1 cellular context compared by ENCODE assay signal in the genomic region with DNA sequence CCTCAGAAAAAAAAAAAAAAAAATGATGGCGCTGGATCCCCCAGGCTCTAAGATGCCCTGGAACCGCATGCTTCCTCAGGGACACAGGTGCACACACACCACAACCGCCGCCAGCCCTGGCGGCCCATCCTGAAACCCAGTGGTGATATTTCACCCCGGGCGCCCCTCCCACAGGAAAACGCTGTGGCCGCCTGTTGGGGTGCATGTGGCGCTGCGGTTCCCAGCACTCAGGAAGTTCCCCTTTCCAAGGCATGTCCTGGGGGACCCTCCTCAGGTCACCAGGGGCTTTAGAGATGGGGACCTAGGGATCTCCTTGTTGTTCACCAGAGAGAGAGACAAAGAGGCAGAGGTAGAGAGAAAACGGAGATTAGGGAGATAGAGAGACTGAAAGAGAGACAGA.
A peak's percentile ranks its signal among the peaks of the same experiment; 100 is the strongest.
TF ChIP-seq lines count a peak whose summit lies in the region.

No MANE protein-coding gene starts in this region.

TF ChIP-seq in GM12878, 131 proteins besides CTCF, POLR2A, EP300 and RAD21:
- peak; percentile 64 for TF ChIP-seq RUNX3 (IDR thresholded peaks at IDR 0.05; ENCODE audit: low read length)
- TF ChIP-seq, protein P1, sequence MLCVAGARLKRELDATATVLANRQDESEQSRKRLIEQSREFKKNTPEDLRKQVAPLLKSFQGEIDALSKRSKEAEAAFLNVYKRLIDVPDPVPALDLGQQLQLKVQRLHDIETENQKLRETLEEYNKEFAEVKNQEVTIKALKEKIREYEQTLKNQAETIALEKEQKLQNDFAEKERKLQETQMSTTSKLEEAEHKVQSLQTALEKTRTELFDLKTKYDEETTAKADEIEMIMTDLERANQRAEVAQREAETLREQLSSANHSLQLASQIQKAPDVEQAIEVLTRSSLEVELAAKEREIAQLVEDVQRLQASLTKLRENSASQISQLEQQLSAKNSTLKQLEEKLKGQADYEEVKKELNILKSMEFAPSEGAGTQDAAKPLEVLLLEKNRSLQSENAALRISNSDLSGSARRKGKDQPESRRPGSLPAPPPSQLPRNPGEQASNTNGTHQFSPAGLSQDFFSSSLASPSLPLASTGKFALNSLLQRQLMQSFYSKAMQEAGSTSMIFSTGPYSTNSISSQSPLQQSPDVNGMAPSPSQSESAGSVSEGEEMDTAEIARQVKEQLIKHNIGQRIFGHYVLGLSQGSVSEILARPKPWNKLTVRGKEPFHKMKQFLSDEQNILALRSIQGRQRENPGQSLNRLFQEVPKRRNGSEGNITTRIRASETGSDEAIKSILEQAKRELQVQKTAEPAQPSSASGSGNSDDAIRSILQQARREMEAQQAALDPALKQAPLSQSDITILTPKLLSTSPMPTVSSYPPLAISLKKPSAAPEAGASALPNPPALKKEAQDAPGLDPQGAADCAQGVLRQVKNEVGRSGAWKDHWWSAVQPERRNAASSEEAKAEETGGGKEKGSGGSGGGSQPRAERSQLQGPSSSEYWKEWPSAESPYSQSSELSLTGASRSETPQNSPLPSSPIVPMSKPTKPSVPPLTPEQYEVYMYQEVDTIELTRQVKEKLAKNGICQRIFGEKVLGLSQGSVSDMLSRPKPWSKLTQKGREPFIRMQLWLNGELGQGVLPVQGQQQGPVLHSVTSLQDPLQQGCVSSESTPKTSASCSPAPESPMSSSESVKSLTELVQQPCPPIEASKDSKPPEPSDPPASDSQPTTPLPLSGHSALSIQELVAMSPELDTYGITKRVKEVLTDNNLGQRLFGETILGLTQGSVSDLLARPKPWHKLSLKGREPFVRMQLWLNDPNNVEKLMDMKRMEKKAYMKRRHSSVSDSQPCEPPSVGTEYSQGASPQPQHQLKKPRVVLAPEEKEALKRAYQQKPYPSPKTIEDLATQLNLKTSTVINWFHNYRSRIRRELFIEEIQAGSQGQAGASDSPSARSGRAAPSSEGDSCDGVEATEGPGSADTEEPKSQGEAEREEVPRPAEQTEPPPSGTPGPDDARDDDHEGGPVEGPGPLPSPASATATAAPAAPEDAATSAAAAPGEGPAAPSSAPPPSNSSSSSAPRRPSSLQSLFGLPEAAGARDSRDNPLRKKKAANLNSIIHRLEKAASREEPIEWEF (IDR thresholded peaks at IDR 0.05; ENCODE audit: insufficient replicate concordance, low read depth, low read length): no peak
- peak; percentile 19; the same call in 1 of the 2 replicates for TF ChIP-seq YY1 (IDR thresholded peaks at IDR 0.05; ENCODE audit: low read depth, low read length)
- TF ChIP-seq, protein P2, sequence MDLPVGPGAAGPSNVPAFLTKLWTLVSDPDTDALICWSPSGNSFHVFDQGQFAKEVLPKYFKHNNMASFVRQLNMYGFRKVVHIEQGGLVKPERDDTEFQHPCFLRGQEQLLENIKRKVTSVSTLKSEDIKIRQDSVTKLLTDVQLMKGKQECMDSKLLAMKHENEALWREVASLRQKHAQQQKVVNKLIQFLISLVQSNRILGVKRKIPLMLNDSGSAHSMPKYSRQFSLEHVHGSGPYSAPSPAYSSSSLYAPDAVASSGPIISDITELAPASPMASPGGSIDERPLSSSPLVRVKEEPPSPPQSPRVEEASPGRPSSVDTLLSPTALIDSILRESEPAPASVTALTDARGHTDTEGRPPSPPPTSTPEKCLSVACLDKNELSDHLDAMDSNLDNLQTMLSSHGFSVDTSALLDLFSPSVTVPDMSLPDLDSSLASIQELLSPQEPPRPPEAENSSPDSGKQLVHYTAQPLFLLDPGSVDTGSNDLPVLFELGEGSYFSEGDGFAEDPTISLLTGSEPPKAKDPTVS (IDR thresholded peaks at IDR 0.05; ENCODE audit: low read depth, low read length): no peak
- TF ChIP-seq FOXM1 (IDR thresholded peaks at IDR 0.05; ENCODE audit: low read depth, low read length): no peak
